ENCODE assay signal across 1 cellular context in the genomic region with DNA sequence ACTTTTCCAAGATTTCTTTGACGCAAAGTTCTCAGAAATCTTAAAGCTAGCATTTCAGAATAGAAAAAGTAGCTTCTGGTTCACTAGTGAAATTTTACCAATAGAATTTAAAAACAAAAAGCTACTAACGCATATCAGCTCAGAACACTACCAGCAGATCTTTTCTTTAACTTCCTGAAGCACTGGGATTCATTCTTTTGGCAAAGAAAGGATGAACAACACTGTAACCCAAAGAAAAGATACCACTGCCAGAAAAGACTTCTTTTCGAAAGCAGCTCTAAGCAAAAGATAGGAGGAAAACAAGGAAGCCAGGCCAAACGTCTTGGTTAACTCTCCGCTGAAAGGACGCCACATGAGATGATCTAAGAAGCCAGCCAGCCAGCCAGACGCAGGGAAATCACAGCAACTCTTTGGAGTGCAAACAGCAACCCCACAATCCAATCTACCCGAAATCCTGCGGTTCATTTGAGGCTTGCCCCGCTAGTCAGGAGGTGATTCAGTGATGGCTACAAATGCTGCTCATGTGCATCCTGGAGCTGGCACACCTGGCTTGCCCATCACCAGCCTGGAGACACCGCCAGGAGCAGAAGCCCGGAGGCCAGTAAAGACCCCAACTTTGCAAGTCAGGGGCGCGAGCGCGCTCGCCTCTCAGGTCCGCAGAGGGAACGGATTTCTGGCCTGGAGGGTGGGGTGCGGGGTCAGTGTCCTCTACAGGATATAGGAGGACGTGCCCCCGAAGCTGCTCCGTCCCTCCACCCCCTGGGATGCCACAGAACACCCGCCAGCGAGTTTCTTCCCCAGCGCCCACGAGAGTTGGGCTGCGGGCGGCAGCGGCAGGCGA.
A peak's percentile ranks its signal among the peaks of the same experiment; 100 is the strongest.
TF ChIP-seq lines count a peak whose summit lies in the region.

No MANE protein-coding gene starts in this region.

TF ChIP-seq in HEK293, 187 proteins besides CTCF, POLR2A, EP300 and RAD21 (continued from another document and continues in another):
- no peak for TF ChIP-seq ZNF19 (tag by site-specific recombination; IDR thresholded peaks at IDR 0.05; ENCODE audit: low read depth)
- no peak for TF ChIP-seq ZNF791 (tag by site-specific recombination; IDR thresholded peaks at IDR 0.05)
- no peak for TF ChIP-seq ZNF514 (tag by site-specific recombination; IDR thresholded peaks at IDR 0.05)
- TF ChIP-seq SETDB1 (IDR thresholded peaks at IDR 0.05; ENCODE audit: insufficient read length, low read length) = no peak
- 0 out of 2 replicates have a peak, but pooled peaks have one; percentile 26 for TF ChIP-seq WT1 (tag by site-specific recombination; IDR thresholded peaks at IDR 0.05)
- TF ChIP-seq ZNF830 (tag by site-specific recombination; IDR thresholded peaks at IDR 0.05; ENCODE audit: low read depth) = no peak
- TF ChIP-seq ZNF335 (tag by site-specific recombination; conservative IDR thresholded peaks at IDR 0.05) = no peak; the same call in none of the 2 replicates
- TF ChIP-seq, protein P1, sequence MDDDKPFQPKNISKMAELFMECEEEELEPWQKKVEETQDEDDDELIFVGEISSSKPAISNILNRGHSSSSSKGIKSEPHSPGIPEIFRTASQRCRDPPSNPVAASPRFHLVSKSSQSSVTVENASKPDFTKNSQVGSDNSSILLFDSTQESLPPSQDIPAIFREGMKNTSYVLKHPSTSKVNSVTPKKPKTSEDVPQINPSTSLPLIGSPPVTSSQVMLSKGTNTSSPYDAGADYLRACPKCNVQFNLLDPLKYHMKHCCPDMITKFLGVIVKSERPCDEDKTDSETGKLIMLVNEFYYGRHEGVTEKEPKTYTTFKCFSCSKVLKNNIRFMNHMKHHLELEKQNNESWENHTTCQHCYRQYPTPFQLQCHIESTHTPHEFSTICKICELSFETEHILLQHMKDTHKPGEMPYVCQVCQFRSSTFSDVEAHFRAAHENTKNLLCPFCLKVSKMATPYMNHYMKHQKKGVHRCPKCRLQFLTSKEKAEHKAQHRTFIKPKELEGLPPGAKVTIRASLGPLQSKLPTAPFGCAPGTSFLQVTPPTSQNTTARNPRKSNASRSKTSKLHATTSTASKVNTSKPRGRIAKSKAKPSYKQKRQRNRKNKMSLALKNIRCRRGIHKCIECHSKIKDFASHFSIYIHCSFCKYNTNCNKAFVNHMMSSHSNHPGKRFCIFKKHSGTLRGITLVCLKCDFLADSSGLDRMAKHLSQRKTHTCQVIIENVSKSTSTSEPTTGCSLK (tag by site-specific recombination; IDR thresholded peaks at IDR 0.05) = no peak
- TF ChIP-seq ZNF48 (tag by site-specific recombination; IDR thresholded peaks at IDR 0.05) = no peak
- TF ChIP-seq ZNF248 (tag by site-specific recombination; IDR thresholded peaks at IDR 0.05) = no peak
- TF ChIP-seq, protein P2, sequence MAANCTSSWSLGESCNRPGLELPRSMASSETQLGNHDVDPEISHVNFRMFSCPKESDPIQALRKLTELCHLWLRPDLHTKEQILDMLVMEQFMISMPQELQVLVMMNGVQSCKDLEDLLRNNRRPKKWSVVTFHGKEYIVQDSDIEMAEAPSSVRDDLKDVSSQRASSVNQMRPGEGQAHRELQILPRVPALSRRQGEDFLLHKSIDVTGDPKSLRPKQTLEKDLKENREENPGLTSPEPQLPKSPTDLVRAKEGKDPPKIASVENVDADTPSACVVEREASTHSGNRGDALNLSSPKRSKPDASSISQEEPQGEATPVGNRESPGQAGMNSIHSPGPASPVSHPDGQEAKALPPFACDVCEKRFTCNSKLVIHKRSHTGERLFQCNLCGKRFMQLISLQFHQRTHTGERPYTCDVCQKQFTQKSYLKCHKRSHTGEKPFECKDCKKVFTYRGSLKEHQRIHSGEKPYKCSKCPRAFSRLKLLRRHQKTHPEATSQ (tag by site-specific recombination; IDR thresholded peaks at IDR 0.05) = no peak
- no peak for TF ChIP-seq ZNF654 (tag by site-specific recombination; IDR thresholded peaks at IDR 0.05; ENCODE audit: low read depth)
- TF ChIP-seq ZNF133 (tag by site-specific recombination; IDR thresholded peaks at IDR 0.05) = no peak
- no peak for TF ChIP-seq KLF1 (tag by site-specific recombination; IDR thresholded peaks at IDR 0.05)
- peak; percentile 44; the same call in 1 of the 2 replicates for TF ChIP-seq MYNN (tag by site-specific recombination; IDR thresholded peaks at IDR 0.05; ENCODE audit: borderline replicate concordance)
- TF ChIP-seq ZNF658 (tag by site-specific recombination; IDR thresholded peaks at IDR 0.05) = no peak
- no peak for TF ChIP-seq ZNF175 (tag by site-specific recombination; IDR thresholded peaks at IDR 0.05)
- TF ChIP-seq REPIN1 (tag by site-specific recombination; IDR thresholded peaks at IDR 0.05; ENCODE audit: low read depth) = no peak
- TF ChIP-seq ZNF221 (tag by site-specific recombination; IDR thresholded peaks at IDR 0.05; ENCODE audit: borderline replicate concordance) = no peak
- peak; percentile 94 for TF ChIP-seq PRDM1 (tag by site-specific recombination; IDR thresholded peaks at IDR 0.05)
- TF ChIP-seq SALL2 (tag by site-specific recombination; IDR thresholded peaks at IDR 0.05; ENCODE audit: borderline replicate concordance) = no peak
- TF ChIP-seq ZNF777 (tag by site-specific recombination; IDR thresholded peaks at IDR 0.05; ENCODE audit: borderline replicate concordance) = no peak
- peak; percentile 68; the same call in 1 of the 2 replicates for TF ChIP-seq ZNF501 (tag by site-specific recombination; IDR thresholded peaks at IDR 0.05)
- TF ChIP-seq, protein P3, sequence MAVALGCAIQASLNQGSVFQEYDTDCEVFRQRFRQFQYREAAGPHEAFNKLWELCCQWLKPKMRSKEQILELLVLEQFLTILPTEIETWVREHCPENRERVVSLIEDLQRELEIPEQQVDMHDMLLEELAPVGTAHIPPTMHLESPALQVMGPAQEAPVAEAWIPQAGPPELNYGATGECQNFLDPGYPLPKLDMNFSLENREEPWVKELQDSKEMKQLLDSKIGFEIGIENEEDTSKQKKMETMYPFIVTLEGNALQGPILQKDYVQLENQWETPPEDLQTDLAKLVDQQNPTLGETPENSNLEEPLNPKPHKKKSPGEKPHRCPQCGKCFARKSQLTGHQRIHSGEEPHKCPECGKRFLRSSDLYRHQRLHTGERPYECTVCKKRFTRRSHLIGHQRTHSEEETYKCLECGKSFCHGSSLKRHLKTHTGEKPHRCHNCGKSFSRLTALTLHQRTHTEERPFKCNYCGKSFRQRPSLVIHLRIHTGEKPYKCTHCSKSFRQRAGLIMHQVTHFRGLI (tag by site-specific recombination; IDR thresholded peaks at IDR 0.05) = no peak
- TF ChIP-seq, protein P4, sequence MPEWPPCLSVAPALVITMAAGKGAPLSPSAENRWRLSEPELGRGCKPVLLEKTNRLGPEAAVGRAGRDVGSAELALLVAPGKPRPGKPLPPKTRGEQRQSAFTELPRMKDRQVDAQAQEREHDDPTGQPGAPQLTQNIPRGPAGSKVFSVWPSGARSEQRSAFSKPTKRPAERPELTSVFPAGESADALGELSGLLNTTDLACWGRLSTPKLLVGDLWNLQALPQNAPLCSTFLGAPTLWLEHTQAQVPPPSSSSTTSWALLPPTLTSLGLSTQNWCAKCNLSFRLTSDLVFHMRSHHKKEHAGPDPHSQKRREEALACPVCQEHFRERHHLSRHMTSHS (tag by site-specific recombination; IDR thresholded peaks at IDR 0.05) = no peak
- TF ChIP-seq ZNF416 (tag by site-specific recombination; IDR thresholded peaks at IDR 0.05) = no peak
- TF ChIP-seq ZNF664 (tag by site-specific recombination; IDR thresholded peaks at IDR 0.05) = no peak
- no peak for TF ChIP-seq ZBTB48 (tag by site-specific recombination; IDR thresholded peaks at IDR 0.05)
- no peak for TF ChIP-seq ZBTB1 (tag by site-specific recombination; IDR thresholded peaks at IDR 0.05)
- no peak for TF ChIP-seq ZNF555 (tag by site-specific recombination; conservative IDR thresholded peaks at IDR 0.05)
- no peak for TF ChIP-seq ZNF37A (tag by site-specific recombination; IDR thresholded peaks at IDR 0.05)
- no peak for TF ChIP-seq ZNF132 (tag by site-specific recombination; IDR thresholded peaks at IDR 0.05; ENCODE audit: borderline replicate concordance)
- TF ChIP-seq, protein P5, sequence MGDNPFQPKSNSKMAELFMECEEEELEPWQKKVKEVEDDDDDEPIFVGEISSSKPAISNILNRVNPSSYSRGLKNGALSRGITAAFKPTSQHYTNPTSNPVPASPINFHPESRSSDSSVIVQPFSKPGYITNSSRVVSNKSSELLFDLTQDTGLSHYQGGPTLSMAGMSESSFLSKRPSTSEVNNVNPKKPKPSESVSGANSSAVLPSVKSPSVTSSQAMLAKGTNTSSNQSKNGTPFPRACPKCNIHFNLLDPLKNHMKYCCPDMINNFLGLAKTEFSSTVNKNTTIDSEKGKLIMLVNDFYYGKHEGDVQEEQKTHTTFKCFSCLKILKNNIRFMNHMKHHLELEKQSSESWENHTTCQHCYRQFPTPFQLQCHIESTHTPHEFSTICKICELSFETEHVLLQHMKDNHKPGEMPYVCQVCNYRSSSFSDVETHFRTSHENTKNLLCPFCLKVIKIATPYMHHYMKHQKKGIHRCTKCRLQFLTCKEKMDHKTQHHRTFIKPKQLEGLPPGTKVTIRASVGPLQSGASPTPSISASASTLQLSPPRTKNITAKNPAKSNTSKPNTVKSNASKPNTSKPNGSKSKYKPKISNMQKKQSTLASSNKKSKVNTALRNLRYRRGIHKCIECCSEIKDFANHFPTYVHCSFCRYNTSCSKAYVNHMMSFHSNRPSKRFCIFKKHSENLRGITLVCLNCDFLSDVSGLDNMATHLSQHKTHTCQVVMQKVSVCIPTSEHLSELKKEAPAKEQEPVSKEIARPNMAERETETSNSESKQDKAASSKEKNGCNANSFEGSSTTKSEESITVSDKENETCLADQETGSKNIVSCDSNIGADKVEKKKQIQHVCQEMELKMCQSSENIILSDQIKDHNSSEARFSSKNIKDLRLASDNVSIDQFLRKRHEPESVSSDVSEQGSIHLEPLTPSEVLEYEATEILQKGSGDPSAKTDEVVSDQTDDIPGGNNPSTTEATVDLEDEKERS (tag by site-specific recombination; IDR thresholded peaks at IDR 0.05) = no peak
- TF ChIP-seq, protein P6, sequence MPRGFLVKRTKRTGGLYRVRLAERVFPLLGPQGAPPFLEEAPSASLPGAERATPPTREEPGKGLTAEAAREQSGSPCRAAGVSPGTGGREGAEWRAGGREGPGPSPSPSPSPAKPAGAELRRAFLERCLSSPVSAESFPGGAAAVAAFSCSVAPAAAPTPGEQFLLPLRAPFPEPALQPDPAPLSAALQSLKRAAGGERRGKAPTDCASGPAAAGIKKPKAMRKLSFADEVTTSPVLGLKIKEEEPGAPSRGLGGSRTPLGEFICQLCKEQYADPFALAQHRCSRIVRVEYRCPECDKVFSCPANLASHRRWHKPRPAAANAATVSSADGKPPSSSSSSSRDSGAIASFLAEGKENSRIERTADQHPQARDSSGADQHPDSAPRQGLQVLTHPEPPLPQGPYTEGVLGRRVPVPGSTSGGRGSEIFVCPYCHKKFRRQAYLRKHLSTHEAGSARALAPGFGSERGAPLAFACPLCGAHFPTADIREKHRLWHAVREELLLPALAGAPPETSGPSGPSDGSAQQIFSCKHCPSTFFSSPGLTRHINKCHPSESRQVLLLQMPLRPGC (tag by site-specific recombination; IDR thresholded peaks at IDR 0.05) = no peak
- no peak for TF ChIP-seq ZNF211 (tag by site-specific recombination; IDR thresholded peaks at IDR 0.05; ENCODE audit: low read depth)
- TF ChIP-seq, protein P7, sequence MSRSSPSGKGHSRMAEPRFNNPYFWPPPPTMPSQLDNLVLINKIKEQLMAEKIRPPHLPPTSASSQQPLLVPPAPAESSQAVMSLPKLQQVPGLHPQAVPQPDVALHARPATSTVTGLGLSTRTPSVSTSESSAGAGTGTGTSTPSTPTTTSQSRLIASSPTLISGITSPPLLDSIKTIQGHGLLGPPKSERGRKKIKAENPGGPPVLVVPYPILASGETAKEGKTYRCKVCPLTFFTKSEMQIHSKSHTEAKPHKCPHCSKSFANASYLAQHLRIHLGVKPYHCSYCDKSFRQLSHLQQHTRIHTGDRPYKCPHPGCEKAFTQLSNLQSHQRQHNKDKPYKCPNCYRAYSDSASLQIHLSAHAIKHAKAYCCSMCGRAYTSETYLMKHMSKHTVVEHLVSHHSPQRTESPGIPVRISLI (tag by site-specific recombination; IDR thresholded peaks at IDR 0.05) = no peak
- TF ChIP-seq ZXDB (tag by site-specific recombination; IDR thresholded peaks at IDR 0.05) = 0 out of 2 replicates have a peak, but pooled peaks have one; percentile 21
- TF ChIP-seq ZNF510 (tag by site-specific recombination; IDR thresholded peaks at IDR 0.05; ENCODE audit: insufficient replicate concordance) = no peak
- no peak for TF ChIP-seq ZNF623 (tag by site-specific recombination; IDR thresholded peaks at IDR 0.05)
- no peak for TF ChIP-seq ZNF701 (tag by site-specific recombination; IDR thresholded peaks at IDR 0.05)
- no peak for TF ChIP-seq ZNF354C (tag by site-specific recombination; IDR thresholded peaks at IDR 0.05; ENCODE audit: borderline replicate concordance, low read depth)
- TF ChIP-seq, protein P8, sequence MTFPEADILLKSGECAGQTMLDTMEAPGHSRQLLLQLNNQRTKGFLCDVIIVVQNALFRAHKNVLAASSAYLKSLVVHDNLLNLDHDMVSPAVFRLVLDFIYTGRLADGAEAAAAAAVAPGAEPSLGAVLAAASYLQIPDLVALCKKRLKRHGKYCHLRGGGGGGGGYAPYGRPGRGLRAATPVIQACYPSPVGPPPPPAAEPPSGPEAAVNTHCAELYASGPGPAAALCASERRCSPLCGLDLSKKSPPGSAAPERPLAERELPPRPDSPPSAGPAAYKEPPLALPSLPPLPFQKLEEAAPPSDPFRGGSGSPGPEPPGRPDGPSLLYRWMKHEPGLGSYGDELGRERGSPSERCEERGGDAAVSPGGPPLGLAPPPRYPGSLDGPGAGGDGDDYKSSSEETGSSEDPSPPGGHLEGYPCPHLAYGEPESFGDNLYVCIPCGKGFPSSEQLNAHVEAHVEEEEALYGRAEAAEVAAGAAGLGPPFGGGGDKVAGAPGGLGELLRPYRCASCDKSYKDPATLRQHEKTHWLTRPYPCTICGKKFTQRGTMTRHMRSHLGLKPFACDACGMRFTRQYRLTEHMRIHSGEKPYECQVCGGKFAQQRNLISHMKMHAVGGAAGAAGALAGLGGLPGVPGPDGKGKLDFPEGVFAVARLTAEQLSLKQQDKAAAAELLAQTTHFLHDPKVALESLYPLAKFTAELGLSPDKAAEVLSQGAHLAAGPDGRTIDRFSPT (tag by site-specific recombination; IDR thresholded peaks at IDR 0.05) = no peak; the same call in 1 of the 2 replicates
- TF ChIP-seq KLF9 (tag by site-specific recombination; IDR thresholded peaks at IDR 0.05; ENCODE audit: low read depth) = no peak
- TF ChIP-seq ZFP69B (tag by site-specific recombination; IDR thresholded peaks at IDR 0.05) = no peak
- TF ChIP-seq KLF16 (tag by site-specific recombination; IDR thresholded peaks at IDR 0.05) = no peak
- TF ChIP-seq ZNF707 (tag by site-specific recombination; IDR thresholded peaks at IDR 0.05) = no peak
- TF ChIP-seq OSR2 (tag by site-specific recombination; IDR thresholded peaks at IDR 0.05) = no peak
- TF ChIP-seq ZNF366 (tag by site-specific recombination; conservative IDR thresholded peaks at IDR 0.05) = peak; percentile 74
- TF ChIP-seq GFI1B (tag by site-specific recombination; IDR thresholded peaks at IDR 0.05) = peak; percentile 99
